Comparison of ENCODE assay signal across 21 cellular contexts in the genomic region with DNA sequence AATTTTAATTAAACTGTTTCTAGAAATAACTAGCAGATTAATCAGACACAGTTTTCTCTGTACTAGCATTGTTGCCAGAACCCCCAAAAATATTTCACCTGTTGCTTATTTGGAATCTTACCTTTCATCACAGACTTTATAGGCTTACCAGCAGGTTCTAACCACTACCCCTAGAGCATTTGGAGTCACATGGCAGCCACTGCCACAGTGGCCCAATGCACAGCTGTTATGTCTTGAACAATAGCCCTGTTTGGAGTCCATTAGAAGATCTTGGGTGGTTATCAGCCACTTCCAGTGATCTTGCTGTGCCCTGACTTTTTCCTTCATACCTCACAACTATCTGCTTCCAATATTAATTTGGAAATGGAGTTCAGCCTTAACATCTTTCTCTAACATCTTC.
"Had no signal": no experiment of that assay in that cellular context is flagged by ENCODE, and none has a peak within 500 bp of the region (broad histone marks: within the 10 kb centered on the region; RNA-seq: fewer than 3 reads in every experiment).

No MANE protein-coding gene starts in this region.

- H3K36me3 ChIP-seq: colonic mucosa, esophagus muscularis mucosa, prostate gland, right atrium auricular region, tibial artery had no signal

- H3K4me3 ChIP-seq: colonic mucosa, esophagus muscularis mucosa, lung, mucosa of descending colon, prostate gland, right atrium auricular region, smooth muscle cell, testis, tibial artery had no signal

- H3K27me3 ChIP-seq: colonic mucosa, esophagus muscularis mucosa, right atrium auricular region, testis, tibial artery had no signal

- H3K27ac ChIP-seq: colonic mucosa, esophagus muscularis mucosa, prostate gland, right atrium auricular region, testis, tibial artery had no signal

- H3K4me2 ChIP-seq: smooth muscle cell had no signal

- H3K4me1 ChIP-seq: colonic mucosa, prostate gland, testis had no signal

- DNase-seq: colonic mucosa; effector CD8-positive, alpha-beta T cell; foreskin melanocyte; mucosa of descending colon; naive B cell; stimulated activated CD4-positive, alpha-beta T cell treated with anti-CD3 and anti-CD28 coated beads, Interleukin-12 subunit alpha, Interleukin-12 subunit beta, amount 100 ng/mL, for 4 hours; stimulated activated CD4-positive, alpha-beta T cell treated with anti-CD3 and anti-CD28 coated beads, Interleukin-1b, Interleukin-23, amount 100 ng/mL, for 48 hours; stimulated activated CD4-positive, alpha-beta T cell treated with anti-CD3 and anti-CD28 coated beads, Interleukin-4, amount 100 ng/mL, for 24 hours; stimulated activated naive CD8-positive, alpha-beta T cell treated with anti-CD3 and anti-CD28 coated beads, Interleukin-15, Interleukin-2, amounts not matched to agents 100 U/mL and 50 U/mL, for 24 hours; substantia nigra; testis; tibial artery had no signal

- ATAC-seq: left lobe of liver; mucosa of descending colon; natural killer cell treated with Interleukin-12 subunit alpha and Interleukin-12 subunit beta and Interleukin-15 and Interleukin-18, amount 100 ng/mL, for 72 hours; sciatic nerve; stimulated activated memory B cell treated with anti-CD40 and anti-IgM and Interleukin-4, amounts not matched to agents 10 μg/mL and 1 μg/mL and 100 μg/mL, for 72 hours; stimulated activated naive CD8-positive, alpha-beta T cell treated with anti-CD3 and anti-CD28 coated beads, Interleukin-15, Interleukin-2, amounts not matched to agents 100 U/mL and 50 U/mL, for 24 hours had no signal
